12 cellular contexts compared by ENCODE assay signal in the genomic region with DNA sequence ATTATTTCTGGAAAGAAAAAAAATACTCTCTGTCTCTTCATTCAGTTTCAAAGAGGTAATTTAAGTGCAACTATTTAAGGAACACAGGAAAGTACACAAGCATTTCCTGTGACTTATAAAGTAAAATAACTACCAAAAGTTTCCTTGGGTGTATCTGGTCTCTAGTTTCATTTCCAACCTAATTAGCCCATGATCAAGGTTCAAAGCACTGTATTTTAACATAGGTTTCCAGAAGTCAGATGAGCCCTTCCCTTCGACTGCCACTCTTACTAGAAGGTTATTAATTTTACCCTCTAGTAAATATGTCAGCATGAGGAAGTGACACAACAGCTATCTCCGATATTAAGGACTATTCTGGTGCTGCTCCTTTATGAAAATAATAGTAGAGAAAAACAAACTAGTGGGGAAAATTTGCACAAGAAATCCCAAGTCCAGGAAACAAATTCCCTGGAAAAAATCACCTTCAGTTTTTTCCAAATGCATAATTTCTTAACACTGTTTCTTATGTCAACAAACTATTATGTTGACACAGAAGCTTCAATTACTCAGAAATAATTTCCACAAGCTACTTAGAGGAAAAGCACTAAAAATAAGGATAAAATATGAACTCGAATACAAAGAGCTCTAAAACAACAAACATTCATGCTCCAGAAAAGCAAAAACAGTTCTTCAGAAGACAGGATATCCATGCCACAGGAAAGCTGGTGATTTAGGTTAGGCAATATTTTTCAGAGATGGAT. TPM values are rescaled to one million over a fixed set of nuclear protein-coding genes. Genes with fewer than 3 reads are reported as not detected.
DNase-seq lines count a peak whose midpoint lies in the region; ATAC-seq and TF ChIP-seq lines count a peak whose summit lies in the region.
"Had no signal": no experiment of that assay in that cellular context is flagged by ENCODE, and none has a peak within 500 bp of the region (broad histone marks: within the 10 kb centered on the region; RNA-seq: fewer than 3 reads in every experiment).

No MANE protein-coding gene starts in this region.

- in situ Hi-C loops in gastrocnemius medialis (cut with MboI; ENCODE audit: low sequenced_read_pairs in 4 of 4), result no loop called here

- no peak overlapping the region for H3K27ac ChIP-seq in SU-DHL-6 (ENCODE audit: low read depth, low read length)
- H3K27ac ChIP-seq in gastrocnemius medialis, result peak overlapping the region; percentile 43 to 61 (median 57)
- H3K27ac ChIP-seq: pancreas had no signal

- peak overlapping the region; percentile 22 for H3K4me2 ChIP-seq in SU-DHL-6 (ENCODE audit: low read depth, low read length, poor library complexity, severe bottlenecking)

- H3K4me3 ChIP-seq in SU-DHL-6 (ENCODE audit: insufficient read depth, low read length, poor library complexity, severe bottlenecking) (no peak overlapping the region), gastrocnemius medialis (no peak overlapping the region)
- H3K4me3 ChIP-seq: pancreas had no signal

- no peak overlapping the region for H2AFZ ChIP-seq in SU-DHL-6 (ENCODE audit: low read depth, low read length, severe bottlenecking)

- H3K4me1 ChIP-seq in gastrocnemius medialis, result peaks cover 16% of the 10 kb centered on the region in 2 donors
- H3K4me1 ChIP-seq: pancreas had no signal

- no peak for DNase-seq in gastrocnemius medialis
- DNase-seq in stimulated activated CD4-positive, alpha-beta T cell treated with anti-CD3 and anti-CD28 coated beads, Interleukin-15, amount 100 ng/mL, for 24 hours, result no peak
- no peak for DNase-seq in stimulated activated CD4-positive, alpha-beta T cell treated with anti-CD3 and anti-CD28 coated beads, Interleukin-2, amount 100 ng/mL, for 48 hours
- DNase-seq: islet precursor cell, NCI-H187, pancreas, RPMI8226 had no signal

- H3K27me3 ChIP-seq in SU-DHL-6 (ENCODE audit: low read length), result no peaks in the 10 kb centered on the region
- no peaks in the 10 kb centered on the region for H3K27me3 ChIP-seq in gastrocnemius medialis
- H3K27me3 ChIP-seq: pancreas had no signal

- TF ChIP-seq POLR2A in gastrocnemius medialis (IDR thresholded peaks at IDR 0.05), result no peak

- no peaks in the 10 kb centered on the region for H4K20me1 ChIP-seq in SU-DHL-6 (ENCODE audit: low read depth, low read length)

- no peaks in the 10 kb centered on the region for H3K79me2 ChIP-seq in SU-DHL-6 (ENCODE audit: insufficient read depth, low read length)

- H3F3A ChIP-seq in SU-DHL-6 (ENCODE audit: insufficient read depth), result no peaks in the 10 kb centered on the region

- no peaks in the 10 kb centered on the region for H3K9me2 ChIP-seq in SU-DHL-6 (replicated peaks; ENCODE audit: insufficient read depth, low read length)

- TF ChIP-seq CTCF in SU-DHL-6 (IDR thresholded peaks at IDR 0.05; ENCODE audit: insufficient read depth, low read length, poor library complexity, severe bottlenecking) (no peak), gastrocnemius medialis (IDR thresholded peaks at IDR 0.05 in 4 of 5, conservative IDR thresholded peaks at IDR 0.05 in 1 of 5) (no peak)

- 0 out of 2 replicates have a peak, but pooled peaks cover 2% of the 10 kb centered on the region for H3K36me3 ChIP-seq in SU-DHL-6 (ENCODE audit: low read length)
- H3K36me3 ChIP-seq in gastrocnemius medialis, result peaks cover 0 to 66% of the 10 kb centered on the region in 2 donors

- intact Hi-C loops in gastrocnemius medialis (cut with DNase I; ENCODE audit: low total_unique reads), result no loop called here

- H3K9me3 ChIP-seq in SU-DHL-6 (ENCODE audit: insufficient read depth, low read length), result no peaks in the 10 kb centered on the region
- H3K9me3 ChIP-seq in gastrocnemius medialis, result no peaks in the 10 kb centered on the region
- H3K9me3 ChIP-seq: pancreas had no signal

- no peak overlapping the region for H3K9ac ChIP-seq in SU-DHL-6 (ENCODE audit: low read length)

- ATAC-seq in GM18508 (IDR thresholded peaks at IDR 0.05; ENCODE audit: insufficient read depth, unreplicated experiment), result peak; percentile 56
- peak; percentile 51 for ATAC-seq in GM21515 (IDR thresholded peaks at IDR 0.05; ENCODE audit: unreplicated experiment)
- no peak for ATAC-seq in gastrocnemius medialis
- ATAC-seq in HG03108 (IDR thresholded peaks at IDR 0.05; ENCODE audit: unreplicated experiment), result no peak
- ATAC-seq: activated CD4-positive, CD25-positive, alpha-beta regulatory T cell treated with anti-CD3 and anti-CD28 coated beads, Interleukin-2, amount 50 U/mL, for 24 hours; pancreas had no signal

RNA-seq across cellular contexts. Expression of a gene that starts 35.3 kb away (rescaled TPM):
- 100 to 1,000 TPM in 2 of 4 donors, 10 to 100 TPM in 2; 61.6 to 142 (median 103) TPM for total RNA-seq in gastrocnemius medialis

RNA-seq across cellular contexts. Expression of a gene that starts 35.4 kb away (rescaled TPM):
- total RNA-seq in gastrocnemius medialis, result 10 to 100 TPM in 1 of 4 donors, 1 to 10 TPM in 3; 5.1 to 11.8 (median 6.0) TPM

RNA-seq across cellular contexts. Expression of a gene that starts 53.8 kb away (rescaled TPM):
- total RNA-seq in gastrocnemius medialis, result 10 to 100 TPM in 2 of 4 donors, 1 to 10 TPM in 2; 1.2 to 22.9 (median 5.7) TPM

RNA-seq across cellular contexts. Expression of a gene that starts 53.9 kb away (rescaled TPM):
- 10 to 100 TPM in 2 of 4 donors, 1 to 10 TPM in 2; 5.7 to 11.8 (median 9.7) TPM for total RNA-seq in gastrocnemius medialis

Comparison
In these comparisons a context has a peak if more than half of its experiments do, and no peak if none do; other contexts are left out.
1. ATAC-seq: peak in GM18508 (single experiment) and GM21515 (single experiment); none in gastrocnemius medialis (0 of 2) and HG03108 (single experiment).